Comparison of ENCODE assay signal across 9 cellular contexts in the genomic region with DNA sequence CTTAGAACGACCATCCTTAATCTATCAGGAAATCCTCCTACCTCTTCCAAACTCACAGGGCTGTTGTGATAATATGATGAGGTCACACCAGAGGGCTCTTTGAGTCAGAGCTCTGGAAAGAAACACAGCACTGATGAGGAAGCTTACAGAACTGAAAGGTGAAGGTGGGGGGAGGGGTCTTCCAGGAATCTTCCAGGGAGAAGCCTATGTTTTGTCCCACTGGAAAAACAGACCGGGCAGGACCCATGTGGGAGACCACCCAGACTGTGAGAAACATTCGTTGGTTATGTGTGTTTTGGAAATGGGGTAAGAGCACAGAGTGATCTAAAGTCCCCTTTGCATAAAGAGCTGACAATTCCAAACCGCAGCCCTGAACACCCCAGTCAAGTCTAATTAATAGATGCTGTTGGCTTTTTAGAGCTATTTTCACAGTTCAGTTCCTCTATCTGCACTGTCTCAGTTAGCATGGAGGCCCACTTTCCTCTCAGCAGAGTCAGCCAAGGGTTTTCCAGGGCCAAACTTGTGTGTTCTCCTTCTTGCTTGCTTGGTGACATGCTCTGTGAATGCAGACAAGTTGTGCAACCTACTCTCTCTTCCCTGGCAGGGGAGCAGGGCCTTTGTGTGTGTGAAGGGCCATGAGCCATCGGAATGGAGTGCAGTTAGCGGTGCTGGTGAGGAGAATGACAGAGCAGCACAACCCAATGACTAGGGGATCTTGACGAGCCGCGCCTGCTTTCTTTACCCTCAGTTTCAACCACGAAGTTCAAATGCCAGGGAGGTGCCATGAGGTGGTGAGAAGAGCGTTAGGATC. TPM values are rescaled to one million over a fixed set of nuclear protein-coding genes. Genes with fewer than 3 reads are reported as not detected.
A peak's percentile ranks its signal among the peaks of the same experiment; 100 is the strongest.
DNase-seq lines count a peak whose midpoint lies in the region; ATAC-seq, FAIRE-seq and TF ChIP-seq lines count a peak whose summit lies in the region.
"Had no signal": no experiment of that assay in that cellular context is flagged by ENCODE, and none has a peak within 500 bp of the region (broad histone marks: within the 10 kb centered on the region; RNA-seq: fewer than 3 reads in every experiment).

No MANE protein-coding gene starts in this region.

- no TSS peak for BruUV-seq in A673 (replicated peaks; lab: Mats Ljungman, UMichigan)

- H3K27me3 ChIP-seq in A673 (replicated peaks; ENCODE audit: insufficient read depth, low read depth, low read length, poor library complexity), result no peaks in the 10 kb centered on the region
- no peaks in the 10 kb centered on the region for H3K27me3 ChIP-seq in bronchial epithelial cell (ENCODE audit: control insufficient read depth, insufficient read depth, low read length)
- no peaks in the 10 kb centered on the region for H3K27me3 ChIP-seq in lower lobe of right lung (ENCODE audit: low read depth)

- H3K27ac ChIP-seq in A673 (ENCODE audit: low read depth, low read length, poor library complexity, severe bottlenecking) (peak overlapping the region; percentile 65), lower lobe of right lung (peak overlapping the region; percentile 71)

- peak; percentile 89 for DNase-seq in A673 (ENCODE audit: low spot score)
- peak; percentile 97 for DNase-seq in M059J (ENCODE audit: low read depth)
- DNase-seq in bronchial epithelial cell (ENCODE audit: low read depth), result peak; percentile 98
- peak; percentile 70 for DNase-seq in lower lobe of right lung
- no peak for DNase-seq in cerebellum (ENCODE audit: low spot score)

- H3K4me1 ChIP-seq in A673 (ENCODE audit: insufficient read depth, low read length, poor library complexity, severe bottlenecking), result peaks cover 50% of the 10 kb centered on the region
- H3K4me1 ChIP-seq in lower lobe of right lung, result peaks cover 45% of the 10 kb centered on the region

- H3K4me3 ChIP-seq in A673 (ENCODE audit: low read depth, low read length, poor library complexity, severe bottlenecking) (no peak overlapping the region), bronchial epithelial cell (ENCODE audit: low read depth, low read length) (no peak overlapping the region), lower lobe of right lung (no peak overlapping the region)

- CTCF ChIA-PET in A673 (lab: Charles Lee), result interaction anchor here (0.6 to 1.6 kb wide), 7 partner anchors 9 to 336 kb away, joined by 3 to 11 read pairs (median 5); a partner anchor contains a TSS

- intact Hi-C loops in A673 (cut with micrococcal nuclease; ENCODE audit: unreplicated experiment), result no loop called here
- intact Hi-C loops in lower lobe of right lung (cut with DNase I), result no loop called here

- no peak for FAIRE-seq in bronchial epithelial cell (lab: Jason Lieb, UNC)

- H3K36me3 ChIP-seq in A673 (ENCODE audit: insufficient read depth, low read length, poor library complexity, severe bottlenecking) (no peaks in the 10 kb centered on the region), bronchial epithelial cell (ENCODE audit: control insufficient read depth, insufficient read depth, low read length) (no peaks in the 10 kb centered on the region), lower lobe of right lung (no peaks in the 10 kb centered on the region)

- POLR2A ChIA-PET in A673 (lab: Charles Lee; ENCODE audit: low non-redundant PET), result interaction anchor here (0.6 kb wide), 2 partner anchors 11 to 1014 kb away, joined by 5 to 8 read pairs; no protein-coding TSS in a partner anchor

- TF ChIP-seq CTCF in A673 (conservative IDR thresholded peaks at IDR 0.05; ENCODE audit: low read depth, low read length), result no peak
- no peak for TF ChIP-seq CTCF in bronchial epithelial cell (IDR thresholded peaks at IDR 0.05; ENCODE audit: insufficient read depth, low read length, severe bottlenecking)
- TF ChIP-seq CTCF in lower lobe of right lung (IDR thresholded peaks at IDR 0.05), result no peak

- H3K9me3 ChIP-seq in A673 (ENCODE audit: low read depth, low read length, poor library complexity, severe bottlenecking) (no peaks in the 10 kb centered on the region), lower lobe of right lung (no peaks in the 10 kb centered on the region)

- peak; percentile 66 to 78 for ATAC-seq in lower lobe of right lung
- ATAC-seq in GM21528 (IDR thresholded peaks at IDR 0.05; ENCODE audit: low FRiP score, unreplicated experiment), result no peak
- ATAC-seq in GM21360 (IDR thresholded peaks at IDR 0.05; ENCODE audit: unreplicated experiment), result no peak
- no peak for ATAC-seq in GM18909 (IDR thresholded peaks at IDR 0.05; ENCODE audit: poor library complexity, unreplicated experiment)

RNA-seq across cellular contexts. Expression of a gene that starts 12.3 kb away (rescaled TPM):
- total RNA-seq in A673 (2021), result 23.9 and 24.1 TPM in 2 replicates
- total RNA-seq in M059J (2014; rRNA removed; shearing (Covaris generic)), result 7.6 and 17.3 TPM in 2 replicates
- 118 and 190 TPM in 2 replicates for total RNA-seq in bronchial epithelial cell
- 97.1 TPM for total RNA-seq in lower lobe of right lung
- 5.6 TPM for total RNA-seq in cerebellum

RNA-seq across cellular contexts. Expression of a gene that starts 35.2 kb away (rescaled TPM):
- total RNA-seq in A673 (2021) (not detected in 2 replicates), bronchial epithelial cell (under 0.01 TPM in 1 of 2 replicates, not detected in the other), lower lobe of right lung (0.21 TPM), cerebellum (0.64 TPM)
- total RNA-seq in M059J (2014; rRNA removed; shearing (Covaris generic)), result not detected in 2 replicates
- total RNA-seq: activated CD8-positive, alpha-beta memory T cell treated with anti-CD3 and anti-CD28 coated beads for 36 hours had no signal

RNA-seq across cellular contexts. Expression of a gene that starts 50.2 kb away (rescaled TPM):
- total RNA-seq in A673 (2021) (402 and 517 TPM in 2 replicates), bronchial epithelial cell (257 and 258 TPM in 2 replicates), lower lobe of right lung (185 TPM), cerebellum (19.3 TPM)
- total RNA-seq in M059J (2014; rRNA removed; shearing (Covaris generic)), result 565 and 854 TPM in 2 replicates

RNA-seq across cellular contexts. Expression of a gene that starts 57.6 kb away (rescaled TPM):
- total RNA-seq in A673 (2021) (not detected in 2 replicates), bronchial epithelial cell (156 and 220 TPM in 2 replicates), lower lobe of right lung (35.3 TPM), cerebellum (not detected)
- 0.07 TPM in 1 of 2 replicates, not detected in the other for total RNA-seq in M059J (2014; rRNA removed; shearing (Covaris generic))
- total RNA-seq: activated CD8-positive, alpha-beta memory T cell treated with anti-CD3 and anti-CD28 coated beads for 36 hours had no signal

Comparison
In these comparisons a context has a peak if more than half of its experiments do, and no peak if none do; other contexts are left out.
1. ATAC-seq: peak in lower lobe of right lung (2 of 2); none in GM21528 (single experiment), GM21360 (single experiment) and GM18909 (single experiment).